20 cellular contexts compared by ENCODE assay signal in the genomic region with DNA sequence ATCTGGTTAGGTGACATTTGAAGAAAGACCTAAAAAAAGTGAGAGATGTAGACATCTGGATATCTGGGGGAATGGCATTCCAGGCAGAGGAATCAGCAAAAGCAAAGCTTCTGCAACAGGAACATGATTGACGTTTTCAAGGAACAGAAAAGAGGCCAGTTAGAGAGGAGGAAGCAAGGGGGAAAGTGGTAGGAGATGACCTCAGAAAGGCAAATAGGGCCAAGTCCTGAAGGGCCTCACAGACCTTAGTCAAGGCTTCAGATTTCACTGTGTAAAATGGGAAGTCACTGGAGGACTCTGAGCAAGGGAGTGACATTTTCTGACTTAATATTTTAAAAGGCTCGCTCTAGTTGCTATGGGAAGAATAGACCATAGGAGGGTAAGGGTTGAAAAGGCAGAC. TPM values are rescaled to one million over a fixed set of nuclear protein-coding genes. Genes with fewer than 3 reads are reported as not detected.
A peak's percentile ranks its signal among the peaks of the same experiment; 100 is the strongest.
DNase-seq lines count a peak whose midpoint lies in the region; ATAC-seq and TF ChIP-seq lines count a peak whose summit lies in the region.
"Had no signal": no experiment of that assay in that cellular context is flagged by ENCODE, and none has a peak within 500 bp of the region (broad histone marks: within the 10 kb centered on the region; RNA-seq: fewer than 3 reads in every experiment).

No MANE protein-coding gene starts in this region.

- DNase-seq in NCI-H510A treated with DMSO at 0.1 percent for 48 hours (lab: John Stamatoyannopoulos, UW) (peak; percentile 49), NCI-H510A (lab: John Stamatoyannopoulos, UW) (no peak), OCI-M1 (lab: John Stamatoyannopoulos, UW) (peak; percentile 34), left lung (no peak), DMS79 (lab: John Stamatoyannopoulos, UW) (no peak), BE2C (no peak)
- DNase-seq: AML-193; Calu3; CD8-positive, alpha-beta T cell; DMS79 treated with DMSO at 0.1 percent for 48 hours; GF-D8; H9; IMR-90; KBM-7 had no signal

- H3K4me3 ChIP-seq in left lung (no peak overlapping the region), BE2C (ENCODE audit: low read depth, low read length) (no peak overlapping the region)
- H3K4me3 ChIP-seq: A549, BLaER1 had no signal

- H3K4me1 ChIP-seq in left lung = no peaks in the 10 kb centered on the region
- H3K4me1 ChIP-seq in BE2C = no peaks in the 10 kb centered on the region
- H3K4me1 ChIP-seq: A549, BLaER1 had no signal

- H3K27me3 ChIP-seq in left lung = no peaks in the 10 kb centered on the region
- no peaks in the 10 kb centered on the region for H3K27me3 ChIP-seq in BE2C
- H3K27me3 ChIP-seq: BLaER1 had no signal

- H3K9me3 ChIP-seq in left lung (no peaks in the 10 kb centered on the region), BE2C (no peaks in the 10 kb centered on the region)
- H3K9me3 ChIP-seq: A549, BLaER1 had no signal

- H3K27ac ChIP-seq in left lung = no peak overlapping the region
- H3K27ac ChIP-seq: 22Rv1, A549, BLaER1 had no signal

- H3K36me3 ChIP-seq in left lung = no peaks in the 10 kb centered on the region
- H3K36me3 ChIP-seq in BE2C = no peaks in the 10 kb centered on the region
- H3K36me3 ChIP-seq: BLaER1 had no signal

- peak; percentile 60 for ATAC-seq in left lung
- ATAC-seq in GM21723 (IDR thresholded peaks at IDR 0.05; ENCODE audit: unreplicated experiment) = no peak
- ATAC-seq: A549; CD8-positive, alpha-beta T cell had no signal

- TF ChIP-seq CTCF in left lung (IDR thresholded peaks at IDR 0.05) (no peak), BE2C (IDR thresholded peaks at IDR 0.05; ENCODE audit: low read depth, low read length) (no peak)

- intact Hi-C loops in left lung (cut with DNase I) = no loop called here

RNA-seq across cellular contexts. Expression of a gene that starts 9.7 kb away (rescaled TPM):
- under 1 TPM; 0.34 to 0.50 TPM for total RNA-seq in left lung
- not detected for polyA plus RNA-seq in BE2C (2012; ENCODE audit: insufficient read depth, insufficient read length, low read depth)
- total RNA-seq: Calu3; CD8-positive, alpha-beta T cell; IMR-90 had no signal
- polyA plus RNA-seq: A549, CD14-positive monocyte, H1, IMR-90 had no signal

Comparison
In these comparisons a context has a peak if more than half of its experiments do, and no peak if none do; other contexts are left out.
1. DNase-seq: peak in NCI-H510A treated with DMSO at 0.1 percent for 48 hours (single experiment) and OCI-M1 (single experiment); none in NCI-H510A (single experiment), left lung (0 of 2), DMS79 (single experiment) and BE2C (single experiment).